4 cellular contexts compared by ENCODE assay signal in genomic region chr5:11414732-11415131, GRCh38.
TF ChIP-seq lines count a peak whose summit lies in the region.

No MANE protein-coding gene starts in this region.

TF ChIP-seq in HEK293, 187 proteins besides CTCF, POLR2A, EP300 and RAD21:
- TF ChIP-seq, protein P1, sequence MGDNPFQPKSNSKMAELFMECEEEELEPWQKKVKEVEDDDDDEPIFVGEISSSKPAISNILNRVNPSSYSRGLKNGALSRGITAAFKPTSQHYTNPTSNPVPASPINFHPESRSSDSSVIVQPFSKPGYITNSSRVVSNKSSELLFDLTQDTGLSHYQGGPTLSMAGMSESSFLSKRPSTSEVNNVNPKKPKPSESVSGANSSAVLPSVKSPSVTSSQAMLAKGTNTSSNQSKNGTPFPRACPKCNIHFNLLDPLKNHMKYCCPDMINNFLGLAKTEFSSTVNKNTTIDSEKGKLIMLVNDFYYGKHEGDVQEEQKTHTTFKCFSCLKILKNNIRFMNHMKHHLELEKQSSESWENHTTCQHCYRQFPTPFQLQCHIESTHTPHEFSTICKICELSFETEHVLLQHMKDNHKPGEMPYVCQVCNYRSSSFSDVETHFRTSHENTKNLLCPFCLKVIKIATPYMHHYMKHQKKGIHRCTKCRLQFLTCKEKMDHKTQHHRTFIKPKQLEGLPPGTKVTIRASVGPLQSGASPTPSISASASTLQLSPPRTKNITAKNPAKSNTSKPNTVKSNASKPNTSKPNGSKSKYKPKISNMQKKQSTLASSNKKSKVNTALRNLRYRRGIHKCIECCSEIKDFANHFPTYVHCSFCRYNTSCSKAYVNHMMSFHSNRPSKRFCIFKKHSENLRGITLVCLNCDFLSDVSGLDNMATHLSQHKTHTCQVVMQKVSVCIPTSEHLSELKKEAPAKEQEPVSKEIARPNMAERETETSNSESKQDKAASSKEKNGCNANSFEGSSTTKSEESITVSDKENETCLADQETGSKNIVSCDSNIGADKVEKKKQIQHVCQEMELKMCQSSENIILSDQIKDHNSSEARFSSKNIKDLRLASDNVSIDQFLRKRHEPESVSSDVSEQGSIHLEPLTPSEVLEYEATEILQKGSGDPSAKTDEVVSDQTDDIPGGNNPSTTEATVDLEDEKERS (tag by site-specific recombination; IDR thresholded peaks at IDR 0.05) = peak; percentile 83; the same call in 1 of the 2 replicates
- TF ChIP-seq ZNF146 (tag by site-specific recombination; IDR thresholded peaks at IDR 0.05) = peak; percentile 98

TF ChIP-seq in WTC11, 78 proteins besides CTCF, POLR2A, EP300 and RAD21:
- TF ChIP-seq GTF2I (CRISPR knock-in tag; conservative IDR thresholded peaks at IDR 0.05) = 0 out of 2 replicates have a peak, but pooled peaks have one; percentile 64

TF ChIP-seq in K562, 482 proteins besides CTCF, POLR2A, EP300 and RAD21:
- TF ChIP-seq SMARCA5 (IDR thresholded peaks at IDR 0.05) (peak; percentile 32; the same call in 1 of the 2 replicates), ZNF146 (CRISPR knock-in tag; IDR thresholded peaks at IDR 0.05; ENCODE audit: unreplicated experiment) (peak; percentile 97), RBM25 (IDR thresholded peaks at IDR 0.05; ENCODE audit: low read depth, low read length, severe bottlenecking) (peak; percentile 67), BCOR (IDR thresholded peaks at IDR 0.05) (0 out of 2 replicates have a peak, but pooled peaks have one; percentile 22)

TF ChIP-seq in H1, 55 proteins besides CTCF, POLR2A, EP300 and RAD21:
- peak; percentile 65; the same call in 1 of the 2 replicates for TF ChIP-seq KDM1A (IDR thresholded peaks at IDR 0.05; ENCODE audit: borderline replicate concordance, low read length)
